In genomic region chr15:56464893-56465520, GRCh38 we compare ENCODE assay signal across 1 cellular context.
TF ChIP-seq lines count a peak whose summit lies in the region.

Gene MNS1 (minus strand): TSS chr15:56465137. CDS start chr15:56464972, 165 bp downstream.

TF ChIP-seq in K562, 482 proteins besides CTCF, POLR2A, EP300 and RAD21 (continued from another document and continues in another):
- no peak for TF ChIP-seq ZBTB40 (IDR thresholded peaks at IDR 0.05)
- TF ChIP-seq ZBTB40 (CRISPR knock-in tag; IDR thresholded peaks at IDR 0.05): no peak
- no peak for TF ChIP-seq MXD1 (CRISPR knock-in tag; IDR thresholded peaks at IDR 0.05; ENCODE audit: borderline replicate concordance, poor library complexity, severe bottlenecking)
- no peak for TF ChIP-seq CHCHD3 (CRISPR knock-in tag; IDR thresholded peaks at IDR 0.05)
- no peak for TF ChIP-seq SMAD2 (IDR thresholded peaks at IDR 0.05; ENCODE audit: low read depth, low read length)
- no peak for TF ChIP-seq ZBTB17 (CRISPR knock-in tag; IDR thresholded peaks at IDR 0.05)
- TF ChIP-seq ZBTB12 (CRISPR knock-in tag; IDR thresholded peaks at IDR 0.05): no peak
- TF ChIP-seq NCOA2 (IDR thresholded peaks at IDR 0.05; ENCODE audit: partially characterized antibody in 2 of 2): no peak
- TF ChIP-seq DNMT1 (IDR thresholded peaks at IDR 0.05): no peak
- TF ChIP-seq ZNF347 (CRISPR knock-in tag; IDR thresholded peaks at IDR 0.05; ENCODE audit: low read depth): no peak
- no peak for TF ChIP-seq ATF4 (CRISPR knock-in tag; IDR thresholded peaks at IDR 0.05)
- TF ChIP-seq HMGN3 (IDR thresholded peaks at IDR 0.05; ENCODE audit: borderline replicate concordance, extremely low read depth, insufficient read length, low read depth, low read length): no peak
- no peak for TF ChIP-seq KLF1 (tag; IDR thresholded peaks at IDR 0.05)
- no peak for TF ChIP-seq ZFP36 (IDR thresholded peaks at IDR 0.05; ENCODE audit: low read depth, low read length, partially characterized antibody)
- TF ChIP-seq TEAD4 (IDR thresholded peaks at IDR 0.05; ENCODE audit: low read length): no peak
- no peak for TF ChIP-seq TEAD4 (CRISPR knock-in tag; IDR thresholded peaks at IDR 0.05; ENCODE audit: borderline replicate concordance)
- TF ChIP-seq THRAP3 (IDR thresholded peaks at IDR 0.05; ENCODE audit: borderline replicate concordance): no peak
- TF ChIP-seq THAP12 (CRISPR knock-in tag; IDR thresholded peaks at IDR 0.05): no peak
- TF ChIP-seq ZKSCAN1 (IDR thresholded peaks at IDR 0.05; ENCODE audit: low read depth, low read length): no peak
- TF ChIP-seq HDGF (IDR thresholded peaks at IDR 0.05): no peak
- no peak for TF ChIP-seq ZFPM2 (CRISPR knock-in tag; IDR thresholded peaks at IDR 0.05)
- no peak for TF ChIP-seq ZFP1 (CRISPR knock-in tag; IDR thresholded peaks at IDR 0.05)
- TF ChIP-seq HNRNPH1 (optimal IDR thresholded peaks at IDR 0.05; ENCODE audit: low read depth, low read length): no peak
- no peak for TF ChIP-seq THRB (CRISPR knock-in tag; conservative IDR thresholded peaks at IDR 0.05)
- TF ChIP-seq MAFG (tag; conservative IDR thresholded peaks at IDR 0.05): 0 out of 2 replicates have a peak, but pooled peaks have one; percentile 12
- no peak for TF ChIP-seq SOX6 (IDR thresholded peaks at IDR 0.05)
- no peak for TF ChIP-seq CHD7 (IDR thresholded peaks at IDR 0.05; ENCODE audit: low read depth, low read length)
- TF ChIP-seq ZNF282 (CRISPR knock-in tag; IDR thresholded peaks at IDR 0.05): no peak
- no peak for TF ChIP-seq NONO (IDR thresholded peaks at IDR 0.05; ENCODE audit: low read depth in 2 of 2, low read length in 1 of 2)
- peak; percentile 89 for TF ChIP-seq MBD2 (IDR thresholded peaks at IDR 0.05; ENCODE audit: borderline replicate concordance, low read depth)
- TF ChIP-seq ZEB2 (IDR thresholded peaks at IDR 0.05): 0 out of 2 replicates have a peak, but pooled peaks have one; percentile 34
